8 cellular contexts compared by ENCODE assay signal in the genomic region with DNA sequence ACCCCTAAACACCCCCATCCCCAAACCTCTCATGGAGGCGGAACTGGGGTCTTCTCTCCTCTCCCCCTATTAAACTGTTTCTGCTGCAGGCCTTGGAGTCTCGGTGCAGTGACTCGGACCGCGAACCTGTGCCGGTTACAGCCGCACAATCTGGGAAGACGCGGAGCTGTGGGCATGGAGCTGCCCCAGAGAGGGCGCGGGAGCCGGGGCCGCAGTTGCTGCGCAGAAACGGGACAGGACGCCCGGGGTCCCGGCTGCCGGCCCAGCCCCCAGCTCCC. TPM values are rescaled to one million over a fixed set of nuclear protein-coding genes. Genes with fewer than 3 reads are reported as not detected.
DNase-seq lines count a peak whose midpoint lies in the region; ATAC-seq and TF ChIP-seq lines count a peak whose summit lies in the region.

No MANE protein-coding gene starts in this region.

- H3K4me1 Mint-ChIP-seq in naive B cell: peaks cover 16 to 43% (median 30%) of the 10 kb centered on the region in 3 donors

- H3K27ac ChIP-seq in SJSA1 (peak overlapping the region; percentile 60), epithelial cell of prostate (peak overlapping the region; percentile 52)

- no peaks in the 10 kb centered on the region for H3K4me1 ChIP-seq in SJSA1 (replicated peaks)

- H3K27ac Mint-ChIP-seq in naive B cell: peak overlapping the region in 4 of 6 donors; percentile 54 to 91 (median 88)

- TF ChIP-seq POLR2A in GM18505 (IDR thresholded peaks at IDR 0.05; ENCODE audit: borderline replicate concordance, extremely low read depth, insufficient read depth, insufficient read length): no peak

- peak overlapping the region; percentile 68 for H3K4me3 ChIP-seq in SJSA1

- peak; percentile 31 for ATAC-seq in GM21515 (IDR thresholded peaks at IDR 0.05; ENCODE audit: unreplicated experiment)
- ATAC-seq in naive B cell (ENCODE audit: low read depth in 2 of 2): peak; percentile 27 to 28
- no peak for ATAC-seq in GM18505 (IDR thresholded peaks at IDR 0.05; ENCODE audit: unreplicated experiment)

- peaks cover 0 to 3% (median 0%) of the 10 kb centered on the region in 7 donors for H3K9me3 Mint-ChIP-seq in naive B cell

- peaks cover 10% of the 10 kb centered on the region for H3K9me3 ChIP-seq in SJSA1 (replicated peaks)

- no peaks in the 10 kb centered on the region for H3K27me3 Mint-ChIP-seq in naive B cell

- no peaks in the 10 kb centered on the region for H3K27me3 ChIP-seq in SJSA1 (replicated peaks)

- DNase-seq in AG08396 (ENCODE audit: low spot score) (peak; percentile 74), SJSA1 (ENCODE audit: low read depth in 1 of 2, low spot score in 2 of 2) (no peak), epithelial cell of prostate (ENCODE audit: low read depth, low spot score) (no peak), naive B cell (no peak), DMS114 treated with DMSO at 0.1 percent for 48 hours (lab: John Stamatoyannopoulos, UW; ENCODE audit: unreplicated experiment) (no peak), cerebellum (ENCODE audit: low spot score) (no peak)

- H3K36me3 Mint-ChIP-seq in naive B cell: no peaks in the 10 kb centered on the region

- no peaks in the 10 kb centered on the region for H3K36me3 ChIP-seq in SJSA1

- H3K4me3 Mint-ChIP-seq in naive B cell: peak overlapping the region; percentile 95 to 98 (median 96)

RNA-seq across cellular contexts. Expression of gene ZNF442, which starts 0.5 kb away (rescaled TPM):
- total RNA-seq in SJSA1 (2014; rRNA removed; shearing (Covaris generic)): 1.1 and 1.2 TPM in 2 replicates
- polyA plus RNA-seq in naive B cell (ENCODE audit: low read depth in 6 of 6): 1 to 10 TPM in 5 of 6 donors, not detected in 1; 1.7 to 2.5 (median 2.1) TPM
- total RNA-seq in cerebellum: 7.1 TPM

RNA-seq across cellular contexts. Expression of gene ZNF563, which starts 31.6 kb away (rescaled TPM):
- total RNA-seq in SJSA1 (2014; rRNA removed; shearing (Covaris generic)): 0.45 and 1.2 TPM in 2 replicates
- polyA plus RNA-seq in naive B cell (ENCODE audit: low read depth in 6 of 6): 1 to 10 TPM; 2.6 to 6.0 (median 3.9) TPM
- 2.0 TPM for total RNA-seq in cerebellum

RNA-seq across cellular contexts. Expression of gene ZNF799, which starts 36.0 kb away (rescaled TPM):
- 0.19 and 0.42 TPM in 2 replicates for total RNA-seq in SJSA1 (2014; rRNA removed; shearing (Covaris generic))
- 1 to 10 TPM; 2.0 to 9.5 (median 5.9) TPM for polyA plus RNA-seq in naive B cell (ENCODE audit: low read depth in 6 of 6)
- total RNA-seq in cerebellum: 6.9 TPM
